ENCODE assay signal across 9 cellular contexts in genomic region chr22:50112151-50113118, GRCh38. TPM values are rescaled to one million over a fixed set of nuclear protein-coding genes. Genes with fewer than 3 reads are reported as not detected.
DNase-seq lines count a peak whose midpoint lies in the region; ATAC-seq and TF ChIP-seq lines count a peak whose summit lies in the region.
"Had no signal": no experiment of that assay in that cellular context is flagged by ENCODE, and none has a peak within 500 bp of the region (broad histone marks: within the 10 kb centered on the region; RNA-seq: fewer than 3 reads in every experiment).

No MANE protein-coding gene starts in this region.

- ATAC-seq in CD8-positive, alpha-beta T cell = no peak
- no peak for ATAC-seq in GM21825 (IDR thresholded peaks at IDR 0.05; ENCODE audit: unreplicated experiment)
- ATAC-seq: gastrocnemius medialis had no signal

- peaks cover 2% of the 10 kb centered on the region for H3K27me3 Mint-ChIP-seq in CD8-positive, alpha-beta T cell (ENCODE audit: low read depth)

- H3K4me2 ChIP-seq in mesenchymal stem cell (ENCODE audit: low read length, poor library complexity, severe bottlenecking) (no peak overlapping the region), MM.1S (ENCODE audit: low read depth, low read length) (no peak overlapping the region)

- H3K4ac ChIP-seq in mesenchymal stem cell (ENCODE audit: low read depth in 1 of 2, low read length in 2 of 2) = peak overlapping the region; percentile 13 to 83

- no peaks in the 10 kb centered on the region for H3K79me2 ChIP-seq in MM.1S (ENCODE audit: low read length)

- H3K23ac ChIP-seq in mesenchymal stem cell (ENCODE audit: low read length in 2 of 2) = no peak overlapping the region

- in situ Hi-C loops in GM13977 (cut with MboI; ENCODE audit: low pct_unique_long_range_greater_than_20kb, low sequenced_read_pairs, unreplicated experiment) = no loop called here

- H3K14ac ChIP-seq in mesenchymal stem cell (ENCODE audit: low read length in 2 of 2) = peak overlapping the region in 1 of 2 experiments; percentile 5

- WGBS in mesenchymal stem cell = 71% methylated on average over 25 of the region's 28 CpGs

- no peaks in the 10 kb centered on the region for H4K20me1 ChIP-seq in MM.1S (ENCODE audit: insufficient read depth, low read length)

- intact Hi-C loops in CD8-positive, alpha-beta T cell (cut with DNase I, micrococcal nuclease) = no loop called here

- no peak overlapping the region for H2BK5ac ChIP-seq in mesenchymal stem cell (ENCODE audit: low read depth, low read length, poor library complexity, severe bottlenecking)

- no peaks in the 10 kb centered on the region for H3K36me3 ChIP-seq in CD8-positive, alpha-beta T cell (ENCODE audit: insufficient read depth, low read length)
- H3K36me3 ChIP-seq in adipocyte (ENCODE audit: control insufficient read depth, insufficient read depth, low read length, severe bottlenecking) = no peaks in the 10 kb centered on the region
- no peaks in the 10 kb centered on the region for H3K36me3 ChIP-seq in mesenchymal stem cell (ENCODE audit: control insufficient read depth in 1 of 2, insufficient read depth in 2 of 2, low read depth in 1 of 2, low read length in 2 of 2)
- no peaks in the 10 kb centered on the region for H3K36me3 ChIP-seq in MM.1S (replicated peaks; ENCODE audit: insufficient read depth, low read length)
- H3K36me3 ChIP-seq: gastrocnemius medialis had no signal

- H3K79me1 ChIP-seq in mesenchymal stem cell (replicated peaks; ENCODE audit: low read length, poor library complexity, severe bottlenecking) = no peaks in the 10 kb centered on the region

- H3K36me3 Mint-ChIP-seq in CD8-positive, alpha-beta T cell = no peaks in the 10 kb centered on the region

- peak overlapping the region; percentile 97 for H2BK15ac ChIP-seq in mesenchymal stem cell (ENCODE audit: low read depth, poor library complexity, severe bottlenecking)

- no peak overlapping the region for H3K27ac ChIP-seq in CD8-positive, alpha-beta T cell (ENCODE audit: low read depth, low read length)
- H3K27ac ChIP-seq in mesenchymal stem cell (ENCODE audit: low read length, poor library complexity, severe bottlenecking) (no peak overlapping the region), MM.1S (ENCODE audit: low read length) (no peak overlapping the region)
- H3K27ac ChIP-seq: gastrocnemius medialis had no signal

- no peaks in the 10 kb centered on the region for H3F3A ChIP-seq in MM.1S (ENCODE audit: insufficient read depth, low read length)

- H3K27ac Mint-ChIP-seq in CD8-positive, alpha-beta T cell = peak overlapping the region; percentile 62

- peak overlapping the region; percentile 55 for H3K4me3 Mint-ChIP-seq in CD8-positive, alpha-beta T cell

- no peaks in the 10 kb centered on the region for H3K9me3 Mint-ChIP-seq in CD8-positive, alpha-beta T cell

- peak overlapping the region; percentile 57 to 69 for H2BK12ac ChIP-seq in mesenchymal stem cell (ENCODE audit: low read length in 2 of 2)

- peak overlapping the region; percentile 83 for H2BK120ac ChIP-seq in mesenchymal stem cell (ENCODE audit: low read depth, low read length)

- H3K9ac ChIP-seq in adipocyte (ENCODE audit: low read length) = no peak overlapping the region
- no peak overlapping the region for H3K9ac ChIP-seq in mesenchymal stem cell (ENCODE audit: low read length)
- H3K9ac ChIP-seq in MM.1S (ENCODE audit: low read length) = no peak overlapping the region

- peaks cover 18% of the 10 kb centered on the region for H3K4me1 Mint-ChIP-seq in CD8-positive, alpha-beta T cell (ENCODE audit: low read depth)

- POLR2A ChIA-PET in CD8-positive, alpha-beta T cell (lab: Charles Lee) = interaction anchor here (0.8 kb wide), 1 partner anchor 33 kb away, joined by 3 read pairs; no protein-coding TSS in a partner anchor

- H3K9me2 ChIP-seq in MM.1S (replicated peaks; ENCODE audit: insufficient read depth, low read length) = no peaks in the 10 kb centered on the region

- peak overlapping the region; percentile 96 for H4K91ac ChIP-seq in mesenchymal stem cell (ENCODE audit: low read length)

- H4K8ac ChIP-seq in mesenchymal stem cell (ENCODE audit: low read length) = peak overlapping the region; percentile 97

- no peak overlapping the region for H2AK5ac ChIP-seq in mesenchymal stem cell (ENCODE audit: low read length, severe bottlenecking)

- peak overlapping the region; percentile 76 to 87 for H3K18ac ChIP-seq in mesenchymal stem cell (ENCODE audit: low read depth in 1 of 2, low read length in 2 of 2)

- DNase-seq in CD8-positive, alpha-beta T cell = peak in 1 of 7 experiments; percentile 5
- DNase-seq in LHCN-M2 (ENCODE audit: low read depth) = peak; percentile 16
- peak; percentile 60 for DNase-seq in adipocyte (ENCODE audit: low read depth)
- peak; percentile 89 for DNase-seq in mesenchymal stem cell
- no peak for DNase-seq in MM.1S
- no peak for DNase-seq in DMS79 (lab: John Stamatoyannopoulos, UW)
- no peak for DNase-seq in GM13977 (ENCODE audit: low spot score)
- DNase-seq: gastrocnemius medialis had no signal

- H3K4me1 ChIP-seq in CD8-positive, alpha-beta T cell (ENCODE audit: insufficient read depth, low read length) = peaks cover 15% of the 10 kb centered on the region
- H3K4me1 ChIP-seq in adipocyte (ENCODE audit: control insufficient read depth, insufficient read depth, low read length) (peaks cover 6% of the 10 kb centered on the region), mesenchymal stem cell (ENCODE audit: control insufficient read depth, insufficient read depth, low read depth, low read length) (peaks cover 19% of the 10 kb centered on the region), MM.1S (ENCODE audit: low read length) (no peaks in the 10 kb centered on the region)
- H3K4me1 ChIP-seq: gastrocnemius medialis had no signal

- H3K9me3 ChIP-seq in CD8-positive, alpha-beta T cell (ENCODE audit: low read length) = no peaks in the 10 kb centered on the region
- H3K9me3 ChIP-seq in adipocyte (ENCODE audit: control insufficient read depth, low read length) (no peaks in the 10 kb centered on the region), mesenchymal stem cell (ENCODE audit: control insufficient read depth, low read length) (no peaks in the 10 kb centered on the region), MM.1S (replicated peaks; ENCODE audit: insufficient read depth, low read length) (no peaks in the 10 kb centered on the region)
- H3K9me3 ChIP-seq: gastrocnemius medialis had no signal

- H3K4me3 ChIP-seq in CD8-positive, alpha-beta T cell (ENCODE audit: low read depth, low read length) = no peak overlapping the region
- H3K4me3 ChIP-seq in adipocyte (ENCODE audit: low read length) = no peak overlapping the region
- H3K4me3 ChIP-seq in mesenchymal stem cell (ENCODE audit: insufficient read depth in 1 of 2, low read depth in 1 of 2, low read length in 2 of 2) = no peak overlapping the region
- H3K4me3 ChIP-seq in MM.1S (ENCODE audit: low read length) = no peak overlapping the region
- H3K4me3 ChIP-seq: gastrocnemius medialis had no signal

- H3K27me3 ChIP-seq in CD8-positive, alpha-beta T cell (ENCODE audit: insufficient read depth, low read length) = peaks cover 3% of the 10 kb centered on the region
- H3K27me3 ChIP-seq in adipocyte (replicated peaks; ENCODE audit: control insufficient read depth, insufficient read depth, low read length) (peaks cover 11% of the 10 kb centered on the region), mesenchymal stem cell (ENCODE audit: control insufficient read depth in 1 of 2, insufficient read depth in 1 of 2, low read length in 2 of 2) (peaks cover 4 to 13% of the 10 kb centered on the region in 2 experiments), MM.1S (replicated peaks; ENCODE audit: insufficient read depth, low read length) (peaks cover 52% of the 10 kb centered on the region)

- CTCF ChIA-PET in CD8-positive, alpha-beta T cell (lab: Charles Lee) = interaction anchor here (0.6 kb wide), 1 partner anchor 45 kb away, joined by 3 read pairs; no protein-coding TSS in a partner anchor

- H2AFZ ChIP-seq in mesenchymal stem cell (ENCODE audit: low read depth, low read length) (peak overlapping the region; percentile 80), MM.1S (ENCODE audit: low read length) (no peak overlapping the region)

- TF ChIP-seq CTCF in CD8-positive, alpha-beta T cell (IDR thresholded peaks at IDR 0.05) = no peak
- TF ChIP-seq CTCF in MM.1S (IDR thresholded peaks at IDR 0.05; ENCODE audit: low read length) = no peak
- TF ChIP-seq CTCF in GM13977 (IDR thresholded peaks at IDR 0.05; ENCODE audit: extremely low read depth, insufficient read depth, missing control alignments) = no peak

RNA-seq across cellular contexts. Expression of gene MOV10L1, which starts 22.6 kb away (rescaled TPM):
- total RNA-seq in CD8-positive, alpha-beta T cell = not detected
- 0.23 and 0.32 TPM in 2 replicates for total RNA-seq in LHCN-M2 (2014; rRNA removed)
- polyA plus RNA-seq in LHCN-M2 (2012) = 0.23 TPM
- 1.5 TPM for polyA plus RNA-seq in mesenchymal stem cell (2013, experiment 1 of 2)
- polyA plus RNA-seq in mesenchymal stem cell (2013, experiment 2 of 2) = 1.5 TPM

RNA-seq across cellular contexts. Expression of gene MLC1, which starts 27.2 kb away (rescaled TPM):
- under 1 TPM; 0.11 to 0.14 TPM for total RNA-seq in CD8-positive, alpha-beta T cell
- total RNA-seq in LHCN-M2 (2014; rRNA removed) = not detected in 2 replicates
- polyA plus RNA-seq in LHCN-M2 (2012) = not detected
- 0.03 TPM for polyA plus RNA-seq in mesenchymal stem cell (2013, experiment 1 of 2)
- not detected for polyA plus RNA-seq in mesenchymal stem cell (2013, experiment 2 of 2)

RNA-seq across cellular contexts. Expression of gene TTLL8, which starts 54.3 kb away (rescaled TPM):
- not detected for total RNA-seq in CD8-positive, alpha-beta T cell
- total RNA-seq in LHCN-M2 (2014; rRNA removed) = not detected in 2 replicates
- not detected for polyA plus RNA-seq in LHCN-M2 (2012)
- polyA plus RNA-seq in mesenchymal stem cell (2013, experiment 1 of 2) = not detected
- polyA plus RNA-seq in mesenchymal stem cell (2013, experiment 2 of 2) = not detected
- total RNA-seq: gastrocnemius medialis had no signal

RNA-seq across cellular contexts. Expression of gene PANX2, which starts 58.1 kb away (rescaled TPM):
- total RNA-seq in CD8-positive, alpha-beta T cell = under 1 TPM in 1 of 2 experiments, not detected in 1; 0.16 TPM
- 0.17 TPM in 1 of 2 replicates, not detected in the other for total RNA-seq in LHCN-M2 (2014; rRNA removed)
- polyA plus RNA-seq in LHCN-M2 (2012) = 1.4 TPM
- 1.5 TPM for polyA plus RNA-seq in mesenchymal stem cell (2013, experiment 1 of 2)
- polyA plus RNA-seq in mesenchymal stem cell (2013, experiment 2 of 2) = 1.5 TPM

Comparison
In these comparisons a context has a peak if more than half of its experiments do, and no peak if none do; other contexts are left out.
1. DNase-seq: peak in LHCN-M2 (single experiment), adipocyte (single experiment) and mesenchymal stem cell (single experiment); none in MM.1S (single experiment), DMS79 (single experiment) and GM13977 (single experiment).